11 cellular contexts compared by ENCODE assay signal in genomic region chr16:87132361-87133014, GRCh38.
DNase-seq lines count a peak whose midpoint lies in the region; ATAC-seq, FAIRE-seq and TF ChIP-seq lines count a peak whose summit lies in the region.
"Had no signal": no experiment of that assay in that cellular context is flagged by ENCODE, and none has a peak within 500 bp of the region (broad histone marks: within the 10 kb centered on the region; RNA-seq: fewer than 3 reads in every experiment).

No MANE protein-coding gene starts in this region.

- no peak overlapping the region for H3K56ac ChIP-seq in H1 (replicated peaks; ENCODE audit: insufficient read length, low read depth, low read length)

- H3K27me3 ChIP-seq in SK-N-SH (ENCODE audit: insufficient read depth) (peaks cover 51% of the 10 kb centered on the region), H1 (replicated peaks in 1 of 4; ENCODE audit: control insufficient read depth in 3 of 4, extremely low read depth in 1 of 4, insufficient read depth in 3 of 4, low read length in 3 of 4) (no peaks in the 10 kb centered on the region; a peak in 1 of 7 replicates)

- peak overlapping the region; percentile 54 for H3K4me3 Mint-ChIP-seq in type B pancreatic cell
- H3K4me3 Mint-ChIP-seq: T-helper 1 cell treated with Interleukin-12 subunit alpha and Interleukin-12 subunit beta and Interleukin-4 antibody, amounts not matched to agents 30 μg/mL and 1 μg/mL, for 36 hours had no signal

- peaks cover 33% of the 10 kb centered on the region for H3K27me3 Mint-ChIP-seq in type B pancreatic cell

- TF ChIP-seq POLR2A in H1 (IDR thresholded peaks at IDR 0.05; ENCODE audit: control extremely low read depth in 1 of 2, low read depth in 2 of 2, low read length in 2 of 2) = no peak
- TF ChIP-seq POLR2A in GM12891 (IDR thresholded peaks at IDR 0.05; ENCODE audit: low read depth, low read length) = no peak

- no peak overlapping the region for H3K4me2 ChIP-seq in SK-N-SH
- no peak overlapping the region for H3K4me2 ChIP-seq in H1 (ENCODE audit: insufficient read depth in 1 of 2, low read depth in 2 of 2, low read length in 2 of 2)

- no peak overlapping the region for H4K5ac ChIP-seq in H1 (ENCODE audit: insufficient read length, low read depth, low read length)

- H2BK5ac ChIP-seq in H1 (ENCODE audit: low read depth, low read length) = no peak overlapping the region

- H3K79me1 ChIP-seq in H1 (ENCODE audit: low read depth, low read length) = 0 out of 2 replicates have a peak, but pooled peaks cover 2% of the 10 kb centered on the region

- TF ChIP-seq CTCF in SK-N-SH (IDR thresholded peaks at IDR 0.05) (no peak), H1 (IDR thresholded peaks at IDR 0.05; ENCODE audit: control extremely low read depth in 1 of 3, insufficient read depth in 1 of 3, low read depth in 1 of 3, low read length in 3 of 3) (no peak), type B pancreatic cell (conservative IDR thresholded peaks at IDR 0.05) (no peak)

- DNase-seq in SK-N-SH (no peak), H1 (ENCODE audit: low read depth in 1 of 2, low spot score in 2 of 2) (no peak), mesenteric fat pad (ENCODE audit: low spot score) (peak; percentile 82), type B pancreatic cell (ENCODE audit: extremely low spot score, unreplicated experiment) (no peak), GM12891 (ENCODE audit: insufficient read length, low spot score) (no peak), NCI-H146 treated with DMSO at 0.1 percent for 48 hours (lab: John Stamatoyannopoulos, UW; ENCODE audit: unreplicated experiment) (no peak)
- DNase-seq: cerebellar nuclear complex had no signal

- H3K9me3 Mint-ChIP-seq in type B pancreatic cell = peaks cover 4% of the 10 kb centered on the region
- H3K9me3 Mint-ChIP-seq: T-helper 1 cell treated with Interleukin-12 subunit alpha and Interleukin-12 subunit beta and Interleukin-4 antibody, amounts not matched to agents 30 μg/mL and 1 μg/mL, for 36 hours had no signal

- H2BK120ac ChIP-seq in H1 (replicated peaks; ENCODE audit: low read depth, low read length) = no peak overlapping the region

- no peak overlapping the region for H3K9ac ChIP-seq in SK-N-SH
- no peak overlapping the region; a peak in 1 of 7 replicates for H3K9ac ChIP-seq in H1 (replicated peaks in 1 of 4; ENCODE audit: extremely low read depth in 1 of 4, low read depth in 3 of 4, low read length in 3 of 4)

- no peak for ATAC-seq in SK-N-SH treated with all-trans-retinoic acid at 6 μM for 48 hours
- ATAC-seq in HG03025 (IDR thresholded peaks at IDR 0.05; ENCODE audit: low FRiP score, unreplicated experiment) = no peak

- H3K36me3 Mint-ChIP-seq in type B pancreatic cell = peaks cover 6% of the 10 kb centered on the region

- H3K23ac ChIP-seq in H1 (ENCODE audit: insufficient read length) = no peak overlapping the region

- no peak overlapping the region for H4K8ac ChIP-seq in H1 (ENCODE audit: extremely low read depth, insufficient read depth, low read length)

- no peaks in the 10 kb centered on the region for H3F3A ChIP-seq in SK-N-SH (replicated peaks; ENCODE audit: insufficient read depth)

- 14% methylated on average over 16 of the region's 20 CpGs for WGBS in SK-N-SH (ENCODE audit: low lambda C conversion rate)
- 84% methylated on average over 17 of the region's 20 CpGs; no CpG with 5 or more reads in 1 of the 2 experiments for WGBS in H1 (ENCODE audit: extremely low coverage in 1 of 2, insufficient coverage in 1 of 2, insufficient read length in 1 of 2, insufficient replicate concordance in 2 of 2, low coverage in 1 of 2, low lambda C conversion rate in 2 of 2, missing lambda C conversion rate in 1 of 2), 2 experiments

- no peak overlapping the region for H2AK5ac ChIP-seq in H1 (ENCODE audit: low read depth, low read length)

- no peaks in the 10 kb centered on the region for H3K4me1 ChIP-seq in SK-N-SH (ENCODE audit: control insufficient read depth in 1 of 2, insufficient read depth in 2 of 2, low read depth in 1 of 2, low read length in 1 of 2)
- no peaks in the 10 kb centered on the region for H3K4me1 ChIP-seq in H1 (replicated peaks in 1 of 4; ENCODE audit: control insufficient read depth in 3 of 4, insufficient read depth in 4 of 4, low read length in 3 of 4)

- TF ChIP-seq RAD21 in SK-N-SH (IDR thresholded peaks at IDR 0.05; ENCODE audit: low read length) = no peak
- no peak for TF ChIP-seq RAD21 in H1 (IDR thresholded peaks at IDR 0.05 in 1 of 2, conservative IDR thresholded peaks at IDR 0.05 in 1 of 2; ENCODE audit: low read depth in 2 of 2, low read length in 2 of 2)

- no peak overlapping the region for H3K18ac ChIP-seq in H1 (ENCODE audit: extremely low read depth, low read length)

- no peak overlapping the region for H2BK12ac ChIP-seq in H1 (ENCODE audit: low read depth, low read length)

- H2BK20ac ChIP-seq in H1 (ENCODE audit: low read length) = no peak overlapping the region

- H3K36me3 ChIP-seq in SK-N-SH (replicated peaks in 1 of 2; ENCODE audit: control insufficient read depth in 1 of 2, insufficient read depth in 2 of 2, low read length in 1 of 2) (no peaks in the 10 kb centered on the region), H1 (ENCODE audit: control insufficient read depth in 2 of 4, insufficient read depth in 4 of 4, low read length in 3 of 4) (no peaks in the 10 kb centered on the region)

- CTCF ChIA-PET in SK-N-SH (lab: Yijun Ruan, JAX) (no interaction called here), H1 (lab: Charles Lee; ENCODE audit: partially characterized antibody) (no interaction called here)

- H4K91ac ChIP-seq in H1 (replicated peaks; ENCODE audit: insufficient read length, low read length) = no peak overlapping the region

- no peak overlapping the region for H3K4ac ChIP-seq in H1 (replicated peaks; ENCODE audit: insufficient read length, low read depth, low read length)

- no peak overlapping the region for H3K14ac ChIP-seq in H1 (ENCODE audit: insufficient read length)

- no peaks in the 10 kb centered on the region for H3K23me2 ChIP-seq in H1 (ENCODE audit: low read depth, low read length)

- POLR2A ChIA-PET in SK-N-SH (lab: Yijun Ruan, JAX) = no interaction called here
- POLR2A ChIA-PET in H1 (lab: Charles Lee; ENCODE audit: partially characterized antibody) = no interaction called here

- no peaks in the 10 kb centered on the region for H3K9me3 ChIP-seq in SK-N-SH
- peaks cover 0 to 5% of the 10 kb centered on the region in 2 experiments; a peak in 1 of 4 replicates for H3K9me3 ChIP-seq in H1 (ENCODE audit: insufficient read depth in 2 of 2, low read depth in 1 of 2, low read length in 1 of 2)

- H2BK15ac ChIP-seq in H1 (ENCODE audit: low read length) = no peak overlapping the region

- H4K20me1 ChIP-seq in SK-N-SH (ENCODE audit: insufficient read depth) = no peaks in the 10 kb centered on the region
- no peaks in the 10 kb centered on the region for H4K20me1 ChIP-seq in H1 (replicated peaks in 1 of 2; ENCODE audit: control insufficient read depth in 1 of 2, insufficient read depth in 2 of 2, low read length in 2 of 2)

- peaks cover 41% of the 10 kb centered on the region for H3K4me1 Mint-ChIP-seq in type B pancreatic cell (ENCODE audit: unreplicated experiment)

- no peak overlapping the region for H3K27ac ChIP-seq in SK-N-SH (ENCODE audit: low read depth in 2 of 2, low read length in 1 of 2)
- no peak overlapping the region for H3K27ac ChIP-seq in H1 (ENCODE audit: low read depth, low read length)

- no peak overlapping the region for H3K4me3 ChIP-seq in SK-N-SH (ENCODE audit: low read depth in 2 of 2, low read length in 1 of 2)
- H3K4me3 ChIP-seq in H1 (ENCODE audit: extremely low read depth in 1 of 4, insufficient read depth in 2 of 4, low read depth in 3 of 4, low read length in 4 of 4) = no peak overlapping the region

- H2AFZ ChIP-seq in SK-N-SH (ENCODE audit: low read depth) (no peak overlapping the region), H1 (ENCODE audit: low read length) (0 out of 2 replicates have a peak overlapping the region, but pooled peaks have one; percentile 78)

- H3K27ac Mint-ChIP-seq in type B pancreatic cell = no peak overlapping the region
- H3K27ac Mint-ChIP-seq: T-helper 1 cell treated with Interleukin-12 subunit alpha and Interleukin-12 subunit beta and Interleukin-4 antibody, amounts not matched to agents 30 μg/mL and 1 μg/mL, for 36 hours had no signal

- no peak for TF ChIP-seq EP300 in SK-N-SH (IDR thresholded peaks at IDR 0.05; ENCODE audit: borderline replicate concordance in 1 of 2, low read depth in 1 of 2, low read length in 1 of 2)
- no peak for TF ChIP-seq EP300 in H1 (IDR thresholded peaks at IDR 0.05; ENCODE audit: borderline replicate concordance in 1 of 2, low read depth in 2 of 2, low read length in 2 of 2)

- H3K79me2 ChIP-seq in SK-N-SH (ENCODE audit: insufficient read depth) (no peaks in the 10 kb centered on the region), H1 (ENCODE audit: control insufficient read depth in 1 of 2, insufficient read depth in 2 of 2, low read length in 2 of 2) (no peaks in the 10 kb centered on the region)

- FAIRE-seq in H1 (lab: Jason Lieb, UNC) (no peak), GM12891 (lab: Jason Lieb, UNC) (no peak)
- FAIRE-seq: A204.1 had no signal

- no peaks in the 10 kb centered on the region for H3K9me2 ChIP-seq in SK-N-SH

TF ChIP-seq in SK-N-SH, 30 proteins besides CTCF, POLR2A, EP300 and RAD21 (continues in another document):
- no peak for TF ChIP-seq SIN3A (IDR thresholded peaks at IDR 0.05; ENCODE audit: borderline replicate concordance, low read depth, low read length)

TF ChIP-seq in SK-N-SH treated with all-trans-retinoic acid at 6 μM for 48 hours, 23 proteins besides CTCF, POLR2A, EP300 and RAD21:
- TF ChIP-seq ZNF70 (CRISPR knock-in tag; IDR thresholded peaks at IDR 0.05) (no peak), ISL1 (CRISPR knock-in tag; IDR thresholded peaks at IDR 0.05) (no peak), TOX (CRISPR knock-in tag; IDR thresholded peaks at IDR 0.05; ENCODE audit: borderline replicate concordance) (no peak)

TF ChIP-seq in H1, 55 proteins besides CTCF, POLR2A, EP300 and RAD21 (continues in another document):
- TF ChIP-seq HDAC2 (IDR thresholded peaks at IDR 0.05; ENCODE audit: borderline replicate concordance in 1 of 2, low read depth in 2 of 2, low read length in 2 of 2) (no peak), POLR2AphosphoS5 (IDR thresholded peaks at IDR 0.05; ENCODE audit: low read depth, low read length) (no peak), ATF3 (IDR thresholded peaks at IDR 0.05; ENCODE audit: insufficient read depth, low read depth, low read length) (no peak)

TF ChIP-seq in GM12891, 5 proteins besides CTCF, POLR2A, EP300 and RAD21:
- TF ChIP-seq SPI1 (IDR thresholded peaks at IDR 0.05; ENCODE audit: low read depth, low read length) = no peak
- TF ChIP-seq TAF1 (IDR thresholded peaks at IDR 0.05; ENCODE audit: low read depth, low read length) = no peak
- no peak for TF ChIP-seq PAX5 (IDR thresholded peaks at IDR 0.05; ENCODE audit: insufficient read depth, low read length, severe bottlenecking)
- TF ChIP-seq POLR2AphosphoS5 (IDR thresholded peaks at IDR 0.05; ENCODE audit: low read depth, low read length) = no peak
- TF ChIP-seq POU2F2 (IDR thresholded peaks at IDR 0.05; ENCODE audit: low read depth, low read length) = no peak

Comparison
In these comparisons a context has a peak if more than half of its experiments do, and no peak if none do; other contexts are left out.
1. Of the 17 proteins assayed by ChIP-seq in both H1 and SK-N-SH: peak only in H1: none; only in SK-N-SH: MAX and TCF12; in both: none; in neither: 15.